8 cellular contexts compared by ENCODE assay signal in the genomic region with DNA sequence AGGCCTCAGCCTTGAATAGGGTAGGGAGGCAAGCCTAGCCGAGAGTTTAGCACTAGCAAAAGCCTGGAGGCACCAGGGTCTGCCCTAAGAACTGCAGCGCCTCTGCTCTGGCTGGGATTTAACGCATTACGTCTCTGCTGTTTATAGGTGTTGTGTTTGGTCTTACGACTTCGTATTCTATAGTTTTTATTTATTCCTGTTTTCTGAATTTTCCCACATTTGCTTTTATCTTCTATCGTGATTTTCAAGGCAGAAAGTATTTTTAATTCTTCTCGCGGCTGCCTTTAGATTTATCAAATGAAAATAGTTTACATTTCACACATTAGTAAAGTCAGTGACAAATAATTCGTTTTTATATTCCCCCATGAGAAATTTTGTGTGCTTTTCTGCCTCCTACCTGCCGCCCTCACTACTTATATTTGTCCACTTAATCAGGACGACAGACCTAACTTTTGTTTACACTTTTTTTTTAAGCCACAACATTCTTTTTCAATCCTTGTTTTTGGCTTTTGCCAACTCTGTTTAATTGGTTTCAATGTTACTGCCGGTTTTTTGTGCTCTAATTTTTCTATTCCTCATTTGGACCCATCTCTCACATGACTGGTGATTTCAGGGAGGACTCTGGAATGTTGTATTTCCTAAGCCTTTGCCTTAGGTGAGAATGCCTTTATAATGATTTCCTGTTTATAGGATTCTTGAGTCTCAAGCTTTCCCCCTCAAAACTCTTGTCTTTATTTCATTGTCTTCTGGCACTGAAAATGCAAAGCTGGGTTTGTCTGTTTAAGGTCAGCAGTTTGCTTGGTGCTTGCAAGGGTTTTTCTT. TPM values are rescaled to one million over a fixed set of nuclear protein-coding genes. Genes with fewer than 3 reads are reported as not detected.
A peak's percentile ranks its signal among the peaks of the same experiment; 100 is the strongest.
DNase-seq lines count a peak whose midpoint lies in the region; ATAC-seq, FAIRE-seq and TF ChIP-seq lines count a peak whose summit lies in the region.

No MANE protein-coding gene starts in this region.

- FAIRE-seq in K562 (lab: Jason Lieb, UNC): peak; percentile 80

- H3K36me3 ChIP-seq in HUES6 (ENCODE audit: control insufficient read depth, insufficient read depth, low read length) (no peaks in the 10 kb centered on the region), K562 (ENCODE audit: control insufficient read depth, insufficient read depth, low read length) (no peaks in the 10 kb centered on the region), lung (ENCODE audit: control insufficient read depth in 2 of 2, insufficient read depth in 2 of 2, low read length in 2 of 2) (peaks cover 0 to 1% of the 10 kb centered on the region in 2 donors), vagina (no peaks in the 10 kb centered on the region)

- no peak for TF ChIP-seq POLR2A in K562 (conservative IDR thresholded peaks at IDR 0.05)
- no peak for TF ChIP-seq POLR2A in vagina (IDR thresholded peaks at IDR 0.05)

- H3K4me3 ChIP-seq in AG09309 (ENCODE audit: control insufficient read depth, low read depth, low read length) (peak overlapping the region; percentile 84), HUES6 (ENCODE audit: low read depth, low read length) (peak overlapping the region; percentile 90), K562 (peak overlapping the region; percentile 91), lung (peak overlapping the region; percentile 83), vagina (peak overlapping the region; percentile 76 to 95)

- CTCF ChIA-PET in K562 (lab: Yijun Ruan, JAX; ENCODE audit: low intra/inter-chr PET ratio): no interaction called here

- peaks cover 31% of the 10 kb centered on the region for H3K4me1 ChIP-seq in HUES6 (ENCODE audit: control insufficient read depth, insufficient read depth, low read length)
- H3K4me1 ChIP-seq in K562 (replicated peaks in 1 of 2; ENCODE audit: control insufficient read depth in 2 of 2, insufficient read depth in 2 of 2, low read length in 2 of 2): peaks cover 4 to 24% of the 10 kb centered on the region in 2 experiments; a peak in 4 of 5 replicates
- peaks cover 0 to 5% of the 10 kb centered on the region in 2 donors for H3K4me1 ChIP-seq in lung (ENCODE audit: control insufficient read depth in 2 of 2, insufficient read depth in 2 of 2, low read length in 2 of 2)
- H3K4me1 ChIP-seq in vagina: peaks cover 21% of the 10 kb centered on the region

- TF ChIP-seq RAD21 in K562 (CRISPR knock-in tag; conservative IDR thresholded peaks at IDR 0.05 in 1 of 2, IDR thresholded peaks at IDR 0.05 in 1 of 2): no peak

- H3K9me3 ChIP-seq in HUES6 (ENCODE audit: control insufficient read depth, insufficient read depth, low read depth, low read length) (no peaks in the 10 kb centered on the region), K562 (replicated peaks; ENCODE audit: control insufficient read depth, insufficient read depth, low read depth, low read length) (no peaks in the 10 kb centered on the region), lung (ENCODE audit: control insufficient read depth in 2 of 2, insufficient read depth in 1 of 2, low read length in 1 of 2) (no peaks in the 10 kb centered on the region), vagina (no peaks in the 10 kb centered on the region)

- DNase-seq in AG09309 (ENCODE audit: low read depth): no peak
- DNase-seq in K562 (ENCODE audit: extremely low read depth in 1 of 4, low spot score in 3 of 4): peak in 1 of 4 experiments; percentile 59
- no peak for DNase-seq in lung (ENCODE audit: low spot score)
- no peak for DNase-seq in vagina (ENCODE audit: extremely low spot score in 2 of 2)
- DNase-seq in kidney glomerular epithelial cell (lab: John Stamatoyannopoulos, UW): no peak
- no peak for DNase-seq in T1000 (lab: John Stamatoyannopoulos, UW)
- DNase-seq in AML-193 (lab: John Stamatoyannopoulos, UW): no peak

- peak overlapping the region; percentile 88 for H3K4me2 ChIP-seq in K562 (ENCODE audit: insufficient read depth, low read length)

- H3K79me2 ChIP-seq in K562 (ENCODE audit: control insufficient read depth, insufficient read depth, low read length): peaks cover 11% of the 10 kb centered on the region; the same call in 2 of the 3 replicates

- BruUV-seq in K562 (replicated peaks; lab: Mats Ljungman, UMichigan): TSS peak; percentile 57

- H3K27me3 ChIP-seq in HUES6 (ENCODE audit: control insufficient read depth, insufficient read depth, low read length): no peaks in the 10 kb centered on the region; the same call in 1 of the 2 replicates
- H3K27me3 ChIP-seq in K562 (ENCODE audit: control insufficient read depth in 2 of 2, insufficient read depth in 2 of 2, low read length in 2 of 2): no peaks in the 10 kb centered on the region
- H3K27me3 ChIP-seq in lung (ENCODE audit: control insufficient read depth, insufficient read depth): no peaks in the 10 kb centered on the region
- H3K27me3 ChIP-seq in vagina: no peaks in the 10 kb centered on the region

- TF ChIP-seq CTCF in AG09309 (IDR thresholded peaks at IDR 0.05; ENCODE audit: control insufficient read depth, insufficient read depth, low read depth, low read length, missing control alignments) (no peak), K562 (IDR thresholded peaks at IDR 0.05 in 2 of 3, conservative IDR thresholded peaks at IDR 0.05 in 1 of 3; ENCODE audit: insufficient read depth in 2 of 3, low read depth in 1 of 3, low read length in 3 of 3) (0 out of 6 replicates have a peak, but pooled peaks of 1 of the 3 experiments have one; percentile 8), lung (IDR thresholded peaks at IDR 0.05; ENCODE audit: control extremely low read depth, extremely low read depth) (no peak), vagina (IDR thresholded peaks at IDR 0.05) (no peak)

- TF ChIP-seq EP300 in K562 (IDR thresholded peaks at IDR 0.05; ENCODE audit: low read length): no peak

- in situ Hi-C loops in K562 (cut with MboI): no loop called here

- H3K27ac ChIP-seq in HUES6 (ENCODE audit: low read depth, low read length) (peak overlapping the region; percentile 8; the same call in 1 of the 2 replicates), K562 (ENCODE audit: extremely low read depth, low read depth, low read length) (peak overlapping the region; percentile 87), lung (ENCODE audit: low read depth in 1 of 2, low read length in 1 of 2) (peak overlapping the region; percentile 69 to 84), vagina (peak overlapping the region; percentile 81)

- intact Hi-C loops in K562 (cut with micrococcal nuclease): no loop called here
- intact Hi-C loops in vagina (cut with DNase I): no loop called here

- POLR2A ChIA-PET in K562 (lab: Yijun Ruan, JAX): no interaction called here

- H4K20me1 ChIP-seq in K562 (replicated peaks; ENCODE audit: control insufficient read depth, insufficient read depth, low read length): no peaks in the 10 kb centered on the region

- ATAC-seq in K562 (peak; percentile 77), lung (ENCODE audit: insufficient read depth, low FRiP score) (no peak)

- peak overlapping the region; percentile 95 for H2AFZ ChIP-seq in K562 (ENCODE audit: low read depth, low read length)

- H3K9ac ChIP-seq in HUES6 (ENCODE audit: low read length) (peak overlapping the region; percentile 87), K562 (ENCODE audit: insufficient read depth in 1 of 2, low read depth in 2 of 2, low read length in 2 of 2) (peak overlapping the region; percentile 83 to 94)

- H3K9me1 ChIP-seq in K562 (ENCODE audit: control insufficient read depth, insufficient read depth, low read length): no peaks in the 10 kb centered on the region

- WGBS in K562 (ENCODE audit: insufficient coverage, low coverage, missing lambda C conversion rate): 4% methylated on average over 12 of the region's 13 CpGs
- WGBS in lung, 2 donors: 17 to 18% methylated on average over 13 of the region's 13 CpGs

RNA-seq across cellular contexts. Expression of gene LZTS3, which starts 1.3 kb away (rescaled TPM):
- 3.8 and 12.3 TPM in 2 replicates for total RNA-seq in K562 (2011; cell fraction: chromatin; rRNA removed; ENCODE audit: low replicate concordance)
- total RNA-seq in K562 (2011; cell fraction: nucleolus; rRNA removed): 7.0 and 8.0 TPM in 2 replicates
- 5.1 and 5.7 TPM in 2 replicates for total RNA-seq in K562 (2011; cell fraction: nucleoplasm; rRNA removed)
- total RNA-seq in K562 (2014; rRNA removed): 2.8 and 3.4 TPM in 2 replicates
- total RNA-seq in K562 (2014; rRNA removed; fragmentation: Illumina TruSeq; extraction: Trizol): 0.70 and 0.73 TPM in 2 replicates
- 1.1 and 1.2 TPM in 2 replicates for total RNA-seq in K562 (2015; rRNA removed; fragmentation: Illumina TruSeq; extraction: Trizol)
- 2.4 and 2.9 TPM in 2 replicates for total RNA-seq in K562 (2021)
- polyA plus RNA-seq in K562 (2011; rRNA removed): 2.4 and 4.0 TPM in 2 replicates
- polyA plus RNA-seq in K562 (2011; cell fraction: cytosol; rRNA removed): 4.6 and 7.3 TPM in 2 replicates
- 10.3 and 10.6 TPM in 2 replicates for polyA plus RNA-seq in K562 (2011; cell fraction: nucleus; rRNA removed)
- polyA plus RNA-seq in K562 (2012): 1.4 and 1.7 TPM in 2 replicates
- 2.0 and 2.3 TPM in 2 replicates for polyA plus RNA-seq in K562 (2014; fragmentation: Illumina TruSeq; extraction: Trizol)
- under 1 TPM; 0.07 to 0.28 TPM for polyA plus RNA-seq in K562 (2014; fragmentation: Nextera tagmentation; extraction: Ambion mirVana)
- 2.6 and 2.8 TPM in 2 replicates for polyA plus RNA-seq in K562 (2014; rRNA removed)
- 1.2 and 2.1 TPM in 2 replicates for polyA minus RNA-seq in K562 (2011; rRNA and poly(A)+ RNA removed)
- polyA minus RNA-seq in K562 (2011; cell fraction: cytosol; rRNA and poly(A)+ RNA removed): 1.7 and 4.8 TPM in 2 replicates
- 1.2 and 1.8 TPM in 2 replicates for polyA minus RNA-seq in K562 (2011; cell fraction: nucleus; rRNA and poly(A)+ RNA removed)
- 10 to 100 TPM; 13.9 to 18.6 TPM for total RNA-seq in lung
- 10 to 100 TPM in 1 of 2 donors, 1 to 10 TPM in 1; 8.8 to 12.4 TPM for polyA plus RNA-seq in lung
- total RNA-seq in vagina: 12.8 TPM

RNA-seq across cellular contexts. Expression of gene FASTKD5, which starts 15.0 kb away (rescaled TPM):
- 21.4 and 33.7 TPM in 2 replicates for total RNA-seq in K562 (2011; cell fraction: chromatin; rRNA removed; ENCODE audit: low replicate concordance)
- total RNA-seq in K562 (2011; cell fraction: nucleolus; rRNA removed): 15.5 and 15.7 TPM in 2 replicates
- 13.7 and 18.6 TPM in 2 replicates for total RNA-seq in K562 (2011; cell fraction: nucleoplasm; rRNA removed)
- total RNA-seq in K562 (2014; rRNA removed) (19.8 and 20.7 TPM in 2 replicates), K562 (2014; rRNA removed; fragmentation: Illumina TruSeq; extraction: Trizol) (24.4 and 25.4 TPM in 2 replicates), K562 (2015; rRNA removed; fragmentation: Illumina TruSeq; extraction: Trizol) (24.3 and 25.2 TPM in 2 replicates), K562 (2021) (21.2 and 22.8 TPM in 2 replicates), lung (10 to 100 TPM; 14.8 to 16.4 TPM), vagina (10.3 TPM)
- polyA plus RNA-seq in K562 (2011; rRNA removed) (32.5 and 36.6 TPM in 2 replicates), K562 (2014; fragmentation: Illumina TruSeq; extraction: Trizol) (23.4 and 25.9 TPM in 2 replicates), K562 (2014; fragmentation: Nextera tagmentation; extraction: Ambion mirVana) (10 to 100 TPM; 31.7 to 35.8 TPM), K562 (2014; rRNA removed) (23.6 and 24.3 TPM in 2 replicates), lung (10 to 100 TPM in 1 of 2 donors, 1 to 10 TPM in 1; 8.6 to 12.4 TPM)
- polyA plus RNA-seq in K562 (2011; cell fraction: cytosol; rRNA removed): 13.6 and 25.6 TPM in 2 replicates
- 10.9 and 22.1 TPM in 2 replicates for polyA plus RNA-seq in K562 (2011; cell fraction: nucleus; rRNA removed)
- polyA plus RNA-seq in K562 (2012): 12.1 and 15.1 TPM in 2 replicates
- 35.6 and 49.1 TPM in 2 replicates for polyA minus RNA-seq in K562 (2011; rRNA and poly(A)+ RNA removed)
- polyA minus RNA-seq in K562 (2011; cell fraction: cytosol; rRNA and poly(A)+ RNA removed): 13.5 and 13.9 TPM in 2 replicates
- polyA minus RNA-seq in K562 (2011; cell fraction: nucleus; rRNA and poly(A)+ RNA removed): 5.7 and 16.3 TPM in 2 replicates

RNA-seq across cellular contexts. Expression of gene UBOX5, which starts 15.0 kb away (rescaled TPM):
- 4.9 and 13.2 TPM in 2 replicates for total RNA-seq in K562 (2011; cell fraction: chromatin; rRNA removed; ENCODE audit: low replicate concordance)
- 7.1 and 7.2 TPM in 2 replicates for total RNA-seq in K562 (2011; cell fraction: nucleolus; rRNA removed)
- total RNA-seq in K562 (2011; cell fraction: nucleoplasm; rRNA removed): 7.6 and 7.8 TPM in 2 replicates
- 2.8 and 4.4 TPM in 2 replicates for total RNA-seq in K562 (2014; rRNA removed)
- 1.3 and 1.8 TPM in 2 replicates for total RNA-seq in K562 (2014; rRNA removed; fragmentation: Illumina TruSeq; extraction: Trizol)
- 2.0 and 2.3 TPM in 2 replicates for total RNA-seq in K562 (2015; rRNA removed; fragmentation: Illumina TruSeq; extraction: Trizol)
- total RNA-seq in K562 (2021): 5.0 and 5.4 TPM in 2 replicates
- polyA plus RNA-seq in K562 (2011; rRNA removed): 2.2 and 6.4 TPM in 2 replicates
- polyA plus RNA-seq in K562 (2011; cell fraction: cytosol; rRNA removed): 3.7 and 4.6 TPM in 2 replicates
- 3.1 and 4.1 TPM in 2 replicates for polyA plus RNA-seq in K562 (2011; cell fraction: nucleus; rRNA removed)
- 3.3 and 3.4 TPM in 2 replicates for polyA plus RNA-seq in K562 (2012)
- polyA plus RNA-seq in K562 (2014; fragmentation: Illumina TruSeq; extraction: Trizol): 3.9 and 4.1 TPM in 2 replicates
- under 1 TPM; 0.24 to 0.85 TPM for polyA plus RNA-seq in K562 (2014; fragmentation: Nextera tagmentation; extraction: Ambion mirVana)
- polyA plus RNA-seq in K562 (2014; rRNA removed): 2.1 and 2.2 TPM in 2 replicates
- 3.2 and 4.3 TPM in 2 replicates for polyA minus RNA-seq in K562 (2011; rRNA and poly(A)+ RNA removed)
- 3.3 and 6.9 TPM in 2 replicates for polyA minus RNA-seq in K562 (2011; cell fraction: cytosol; rRNA and poly(A)+ RNA removed)
- 1.9 and 3.8 TPM in 2 replicates for polyA minus RNA-seq in K562 (2011; cell fraction: nucleus; rRNA and poly(A)+ RNA removed)
- total RNA-seq in lung: 1 to 10 TPM; 5.5 to 6.3 TPM
- 1 to 10 TPM; 4.0 TPM for polyA plus RNA-seq in lung
- 7.6 TPM for total RNA-seq in vagina

RNA-seq across cellular contexts. Expression of gene DDRGK1, which starts 29.8 kb away (rescaled TPM):
- total RNA-seq in K562 (2011; cell fraction: chromatin; rRNA removed; ENCODE audit: low replicate concordance): 59.1 and 80.5 TPM in 2 replicates
- 65.5 and 65.9 TPM in 2 replicates for total RNA-seq in K562 (2011; cell fraction: nucleolus; rRNA removed)
- 71.2 and 83.1 TPM in 2 replicates for total RNA-seq in K562 (2011; cell fraction: nucleoplasm; rRNA removed)
- total RNA-seq in K562 (2014; rRNA removed): 52.3 and 55.9 TPM in 2 replicates
- total RNA-seq in K562 (2014; rRNA removed; fragmentation: Illumina TruSeq; extraction: Trizol): 13.5 and 18.7 TPM in 2 replicates
- total RNA-seq in K562 (2015; rRNA removed; fragmentation: Illumina TruSeq; extraction: Trizol): 29.8 and 31.3 TPM in 2 replicates
- total RNA-seq in K562 (2021): 37.1 and 45.1 TPM in 2 replicates
- polyA plus RNA-seq in K562 (2011; rRNA removed): 29.1 and 67.9 TPM in 2 replicates
- polyA plus RNA-seq in K562 (2011; cell fraction: cytosol; rRNA removed): 35.1 and 63.8 TPM in 2 replicates
- polyA plus RNA-seq in K562 (2011; cell fraction: nucleus; rRNA removed): 92.4 and 212 TPM in 2 replicates
- 34.4 and 35.1 TPM in 2 replicates for polyA plus RNA-seq in K562 (2012)
- polyA plus RNA-seq in K562 (2014; fragmentation: Illumina TruSeq; extraction: Trizol): 22.1 and 31.4 TPM in 2 replicates
- polyA plus RNA-seq in K562 (2014; fragmentation: Nextera tagmentation; extraction: Ambion mirVana): 1 to 10 TPM; 2.3 to 3.4 TPM
- 46.2 and 54.4 TPM in 2 replicates for polyA plus RNA-seq in K562 (2014; rRNA removed)
- 19.0 and 25.7 TPM in 2 replicates for polyA minus RNA-seq in K562 (2011; rRNA and poly(A)+ RNA removed)
- 16.6 and 19.7 TPM in 2 replicates for polyA minus RNA-seq in K562 (2011; cell fraction: cytosol; rRNA and poly(A)+ RNA removed)
- polyA minus RNA-seq in K562 (2011; cell fraction: nucleus; rRNA and poly(A)+ RNA removed): 8.5 and 29.2 TPM in 2 replicates
- 10 to 100 TPM; 44.3 to 95.1 TPM for total RNA-seq in lung
- 10 to 100 TPM; 78.2 to 93.6 TPM for polyA plus RNA-seq in lung
- 61.4 TPM for total RNA-seq in vagina

RNA-seq across cellular contexts. Expression of gene ITPA, which starts 34.6 kb away (rescaled TPM):
- 17.6 and 37.3 TPM in 2 replicates for total RNA-seq in K562 (2011; cell fraction: chromatin; rRNA removed; ENCODE audit: low replicate concordance)
- total RNA-seq in K562 (2011; cell fraction: nucleolus; rRNA removed): 25.0 and 29.3 TPM in 2 replicates
- total RNA-seq in K562 (2011; cell fraction: nucleoplasm; rRNA removed): 22.3 and 33.4 TPM in 2 replicates
- total RNA-seq in K562 (2014; rRNA removed) (57.9 and 69.1 TPM in 2 replicates), K562 (2014; rRNA removed; fragmentation: Illumina TruSeq; extraction: Trizol) (25.6 and 29.1 TPM in 2 replicates), K562 (2015; rRNA removed; fragmentation: Illumina TruSeq; extraction: Trizol) (37.9 and 38.4 TPM in 2 replicates), K562 (2021) (59.8 and 70.1 TPM in 2 replicates), lung (10 to 100 TPM; 32.7 to 65.0 TPM), vagina (52.5 TPM)
- polyA plus RNA-seq in K562 (2011; rRNA removed) (31.9 and 48.1 TPM in 2 replicates), K562 (2014; fragmentation: Illumina TruSeq; extraction: Trizol) (36.7 and 46.9 TPM in 2 replicates), K562 (2014; fragmentation: Nextera tagmentation; extraction: Ambion mirVana) (10 to 100 TPM in 1 of 2 experiments, 1 to 10 TPM in 1; 5.0 to 20.1 TPM), K562 (2014; rRNA removed) (79.7 and 81.3 TPM in 2 replicates), lung (10 to 100 TPM; 67.2 to 95.8 TPM)
- polyA plus RNA-seq in K562 (2011; cell fraction: cytosol; rRNA removed): 50.7 and 79.6 TPM in 2 replicates
- 37.7 and 38.1 TPM in 2 replicates for polyA plus RNA-seq in K562 (2011; cell fraction: nucleus; rRNA removed)
- polyA plus RNA-seq in K562 (2012): 40.6 and 45.0 TPM in 2 replicates
- 9.4 and 11.0 TPM in 2 replicates for polyA minus RNA-seq in K562 (2011; rRNA and poly(A)+ RNA removed)
- polyA minus RNA-seq in K562 (2011; cell fraction: cytosol; rRNA and poly(A)+ RNA removed): 12.7 and 13.8 TPM in 2 replicates
- 7.0 and 10.7 TPM in 2 replicates for polyA minus RNA-seq in K562 (2011; cell fraction: nucleus; rRNA and poly(A)+ RNA removed)

Comparison
In these comparisons a context has a peak if more than half of its experiments do, and no peak if none do; other contexts are left out.
1. H3K27ac ChIP-seq: peak in every context shown above with its lines; median percentile 87 in K562; 81 in vagina; 76 in lung; 8 in HUES6.